20 cellular contexts compared by ENCODE assay signal in genomic region chr4:144347116-144347515, GRCh38.
"Had no signal": no experiment of that assay in that cellular context is flagged by ENCODE, and none has a peak within 500 bp of the region (broad histone marks: within the 10 kb centered on the region; RNA-seq: fewer than 3 reads in every experiment).

No MANE protein-coding gene starts in this region.

- H3K27me3 Mint-ChIP-seq: natural killer cell treated with Interleukin-12 subunit alpha and Interleukin-12 subunit beta and Interleukin-15 and Interleukin-18, amount 100 ng/mL, for 72 hours had no signal

- DNase-seq: effector memory CD4-positive, alpha-beta T cell; gastrocnemius medialis; glutamatergic neuron; islet precursor cell; mammary epithelial cell; occipital lobe; pancreas; retina; spleen; stimulated activated CD4-positive, alpha-beta T cell treated with anti-CD3 and anti-CD28 coated beads, Interleukin-15, amount 100 ng/mL, for 24 hours; stimulated activated CD4-positive, alpha-beta T cell treated with anti-CD3 and anti-CD28 coated beads, Interleukin-1b, Interleukin-23, amount 100 ng/mL, for 48 hours; stimulated activated CD4-positive, alpha-beta T cell treated with anti-CD3 and anti-CD28 coated beads, Interleukin-4, amount 100 ng/mL, for 4 hours; stimulated activated naive CD4-positive, alpha-beta T cell; stomach; trophoblast cell had no signal

- H3K27me3 ChIP-seq: gastrocnemius medialis, pancreas, spleen, stomach had no signal

- H3K27ac Mint-ChIP-seq: natural killer cell treated with Interleukin-12 subunit alpha and Interleukin-12 subunit beta and Interleukin-15 and Interleukin-18, amount 100 ng/mL, for 72 hours had no signal

- H3K9me3 ChIP-seq: gastrocnemius medialis, pancreas, prostate gland, spleen, stomach had no signal

- H3K4me3 ChIP-seq: gastrocnemius medialis, pancreas, prostate gland, spleen, stomach had no signal

- H3K4me3 Mint-ChIP-seq: natural killer cell treated with Interleukin-12 subunit alpha and Interleukin-12 subunit beta and Interleukin-15 and Interleukin-18, amount 100 ng/mL, for 72 hours had no signal

- H3K27ac ChIP-seq: gastrocnemius medialis, pancreas, prostate gland, spleen, stomach had no signal

- ATAC-seq: esophagus mucosa; gastrocnemius medialis; left lobe of liver; natural killer cell treated with Interleukin-12 subunit alpha and Interleukin-12 subunit beta and Interleukin-15 and Interleukin-18, amount 100 ng/mL, for 72 hours; pancreas; sciatic nerve had no signal

- H3K36me3 ChIP-seq: gastrocnemius medialis, pancreas, prostate gland, spleen, stomach had no signal

- H3K4me1 ChIP-seq: gastrocnemius medialis, pancreas, prostate gland, spleen, stomach had no signal
